2 cellular contexts compared by ENCODE assay signal in the genomic region with DNA sequence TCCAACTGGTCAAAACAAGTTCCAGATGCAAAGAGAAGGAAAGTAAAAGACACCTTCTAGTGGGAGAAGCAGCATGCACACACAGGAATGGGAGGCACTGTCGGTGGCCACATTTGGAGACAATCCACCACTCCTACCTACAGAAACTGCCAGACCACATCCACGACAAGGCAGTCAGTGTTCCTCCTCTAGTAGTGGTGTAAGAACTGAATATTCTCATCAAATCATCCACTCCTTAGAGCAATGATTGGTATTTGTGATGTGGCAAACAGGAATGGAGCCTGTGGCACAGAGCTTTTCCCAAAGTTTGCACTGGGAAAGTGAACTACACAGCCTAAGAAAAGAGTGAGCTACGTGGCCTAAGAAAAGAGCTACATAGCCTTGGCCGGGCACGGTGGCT.
TF ChIP-seq lines count a peak whose summit lies in the region.

No MANE protein-coding gene starts in this region.

TF ChIP-seq in IMR-90, 13 proteins besides CTCF, POLR2A, EP300 and RAD21:
- TF ChIP-seq BHLHE40 (IDR thresholded peaks at IDR 0.05; ENCODE audit: low read depth, low read length) (no peak), SMC3 (IDR thresholded peaks at IDR 0.05; ENCODE audit: low read depth, low read length) (no peak), MAFK (IDR thresholded peaks at IDR 0.05; ENCODE audit: low read depth, low read length) (no peak), MAZ (IDR thresholded peaks at IDR 0.05; ENCODE audit: borderline replicate concordance, low read depth, low read length) (no peak), RCOR1 (IDR thresholded peaks at IDR 0.05; ENCODE audit: insufficient replicate concordance, low read length) (no peak), CEBPB (IDR thresholded peaks at IDR 0.05; ENCODE audit: low read depth, low read length) (no peak), MXI1 (IDR thresholded peaks at IDR 0.05; ENCODE audit: borderline replicate concordance, low read depth, low read length) (no peak), NFE2L2 (IDR thresholded peaks at IDR 0.05; ENCODE audit: low read depth, low read length) (no peak), FOS (IDR thresholded peaks at IDR 0.05; ENCODE audit: low read depth, low read length) (no peak), RFX5 (IDR thresholded peaks at IDR 0.05; ENCODE audit: low read depth, low read length) (no peak), CHD1 (IDR thresholded peaks at IDR 0.05; ENCODE audit: low read depth, low read length) (no peak)
- TF ChIP-seq, protein P1, sequence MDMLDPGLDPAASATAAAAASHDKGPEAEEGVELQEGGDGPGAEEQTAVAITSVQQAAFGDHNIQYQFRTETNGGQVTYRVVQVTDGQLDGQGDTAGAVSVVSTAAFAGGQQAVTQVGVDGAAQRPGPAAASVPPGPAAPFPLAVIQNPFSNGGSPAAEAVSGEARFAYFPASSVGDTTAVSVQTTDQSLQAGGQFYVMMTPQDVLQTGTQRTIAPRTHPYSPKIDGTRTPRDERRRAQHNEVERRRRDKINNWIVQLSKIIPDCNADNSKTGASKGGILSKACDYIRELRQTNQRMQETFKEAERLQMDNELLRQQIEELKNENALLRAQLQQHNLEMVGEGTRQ (IDR thresholded peaks at IDR 0.05; ENCODE audit: low read depth, low read length) = no peak
- TF ChIP-seq, protein P2, sequence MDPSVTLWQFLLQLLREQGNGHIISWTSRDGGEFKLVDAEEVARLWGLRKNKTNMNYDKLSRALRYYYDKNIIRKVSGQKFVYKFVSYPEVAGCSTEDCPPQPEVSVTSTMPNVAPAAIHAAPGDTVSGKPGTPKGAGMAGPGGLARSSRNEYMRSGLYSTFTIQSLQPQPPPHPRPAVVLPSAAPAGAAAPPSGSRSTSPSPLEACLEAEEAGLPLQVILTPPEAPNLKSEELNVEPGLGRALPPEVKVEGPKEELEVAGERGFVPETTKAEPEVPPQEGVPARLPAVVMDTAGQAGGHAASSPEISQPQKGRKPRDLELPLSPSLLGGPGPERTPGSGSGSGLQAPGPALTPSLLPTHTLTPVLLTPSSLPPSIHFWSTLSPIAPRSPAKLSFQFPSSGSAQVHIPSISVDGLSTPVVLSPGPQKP (IDR thresholded peaks at IDR 0.05; ENCODE audit: borderline replicate concordance, low read depth, low read length) = no peak

TF ChIP-seq in K562, 482 proteins besides CTCF, POLR2A, EP300 and RAD21:
- TF ChIP-seq SRSF1 (IDR thresholded peaks at IDR 0.05; ENCODE audit: low read depth, low read length) (no peak), CBX8 (IDR thresholded peaks at IDR 0.05; ENCODE audit: borderline replicate concordance, extremely low read depth, low read depth, low read length, poor library complexity, severe bottlenecking) (no peak), CBFA2T2 (conservative IDR thresholded peaks at IDR 0.05) (no peak), CREM (IDR thresholded peaks at IDR 0.05; ENCODE audit: low read depth) (no peak), ZNF140 (CRISPR knock-in tag; IDR thresholded peaks at IDR 0.05) (no peak), ZNF696 (CRISPR knock-in tag; conservative IDR thresholded peaks at IDR 0.05) (no peak), SRF (CRISPR knock-in tag; IDR thresholded peaks at IDR 0.05) (no peak), ZNF143 (CRISPR knock-in tag; IDR thresholded peaks at IDR 0.05) (no peak), ZNF584 (CRISPR knock-in tag; IDR thresholded peaks at IDR 0.05; ENCODE audit: low read depth) (no peak), SRSF3 (IDR thresholded peaks at IDR 0.05; ENCODE audit: insufficient read depth, low read length) (no peak), CTBP1 (IDR thresholded peaks at IDR 0.05; ENCODE audit: borderline replicate concordance) (no peak)
- TF ChIP-seq, protein P3, sequence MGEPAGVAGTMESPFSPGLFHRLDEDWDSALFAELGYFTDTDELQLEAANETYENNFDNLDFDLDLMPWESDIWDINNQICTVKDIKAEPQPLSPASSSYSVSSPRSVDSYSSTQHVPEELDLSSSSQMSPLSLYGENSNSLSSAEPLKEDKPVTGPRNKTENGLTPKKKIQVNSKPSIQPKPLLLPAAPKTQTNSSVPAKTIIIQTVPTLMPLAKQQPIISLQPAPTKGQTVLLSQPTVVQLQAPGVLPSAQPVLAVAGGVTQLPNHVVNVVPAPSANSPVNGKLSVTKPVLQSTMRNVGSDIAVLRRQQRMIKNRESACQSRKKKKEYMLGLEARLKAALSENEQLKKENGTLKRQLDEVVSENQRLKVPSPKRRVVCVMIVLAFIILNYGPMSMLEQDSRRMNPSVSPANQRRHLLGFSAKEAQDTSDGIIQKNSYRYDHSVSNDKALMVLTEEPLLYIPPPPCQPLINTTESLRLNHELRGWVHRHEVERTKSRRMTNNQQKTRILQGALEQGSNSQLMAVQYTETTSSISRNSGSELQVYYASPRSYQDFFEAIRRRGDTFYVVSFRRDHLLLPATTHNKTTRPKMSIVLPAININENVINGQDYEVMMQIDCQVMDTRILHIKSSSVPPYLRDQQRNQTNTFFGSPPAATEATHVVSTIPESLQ (CRISPR knock-in tag; IDR thresholded peaks at IDR 0.05) = no peak
- TF ChIP-seq, protein P4, sequence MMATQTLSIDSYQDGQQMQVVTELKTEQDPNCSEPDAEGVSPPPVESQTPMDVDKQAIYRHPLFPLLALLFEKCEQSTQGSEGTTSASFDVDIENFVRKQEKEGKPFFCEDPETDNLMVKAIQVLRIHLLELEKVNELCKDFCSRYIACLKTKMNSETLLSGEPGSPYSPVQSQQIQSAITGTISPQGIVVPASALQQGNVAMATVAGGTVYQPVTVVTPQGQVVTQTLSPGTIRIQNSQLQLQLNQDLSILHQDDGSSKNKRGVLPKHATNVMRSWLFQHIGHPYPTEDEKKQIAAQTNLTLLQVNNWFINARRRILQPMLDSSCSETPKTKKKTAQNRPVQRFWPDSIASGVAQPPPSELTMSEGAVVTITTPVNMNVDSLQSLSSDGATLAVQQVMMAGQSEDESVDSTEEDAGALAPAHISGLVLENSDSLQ (IDR thresholded peaks at IDR 0.05) = no peak
- TF ChIP-seq, protein P5, sequence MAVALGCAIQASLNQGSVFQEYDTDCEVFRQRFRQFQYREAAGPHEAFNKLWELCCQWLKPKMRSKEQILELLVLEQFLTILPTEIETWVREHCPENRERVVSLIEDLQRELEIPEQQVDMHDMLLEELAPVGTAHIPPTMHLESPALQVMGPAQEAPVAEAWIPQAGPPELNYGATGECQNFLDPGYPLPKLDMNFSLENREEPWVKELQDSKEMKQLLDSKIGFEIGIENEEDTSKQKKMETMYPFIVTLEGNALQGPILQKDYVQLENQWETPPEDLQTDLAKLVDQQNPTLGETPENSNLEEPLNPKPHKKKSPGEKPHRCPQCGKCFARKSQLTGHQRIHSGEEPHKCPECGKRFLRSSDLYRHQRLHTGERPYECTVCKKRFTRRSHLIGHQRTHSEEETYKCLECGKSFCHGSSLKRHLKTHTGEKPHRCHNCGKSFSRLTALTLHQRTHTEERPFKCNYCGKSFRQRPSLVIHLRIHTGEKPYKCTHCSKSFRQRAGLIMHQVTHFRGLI (CRISPR knock-in tag; IDR thresholded peaks at IDR 0.05) = no peak
- TF ChIP-seq, protein P6, sequence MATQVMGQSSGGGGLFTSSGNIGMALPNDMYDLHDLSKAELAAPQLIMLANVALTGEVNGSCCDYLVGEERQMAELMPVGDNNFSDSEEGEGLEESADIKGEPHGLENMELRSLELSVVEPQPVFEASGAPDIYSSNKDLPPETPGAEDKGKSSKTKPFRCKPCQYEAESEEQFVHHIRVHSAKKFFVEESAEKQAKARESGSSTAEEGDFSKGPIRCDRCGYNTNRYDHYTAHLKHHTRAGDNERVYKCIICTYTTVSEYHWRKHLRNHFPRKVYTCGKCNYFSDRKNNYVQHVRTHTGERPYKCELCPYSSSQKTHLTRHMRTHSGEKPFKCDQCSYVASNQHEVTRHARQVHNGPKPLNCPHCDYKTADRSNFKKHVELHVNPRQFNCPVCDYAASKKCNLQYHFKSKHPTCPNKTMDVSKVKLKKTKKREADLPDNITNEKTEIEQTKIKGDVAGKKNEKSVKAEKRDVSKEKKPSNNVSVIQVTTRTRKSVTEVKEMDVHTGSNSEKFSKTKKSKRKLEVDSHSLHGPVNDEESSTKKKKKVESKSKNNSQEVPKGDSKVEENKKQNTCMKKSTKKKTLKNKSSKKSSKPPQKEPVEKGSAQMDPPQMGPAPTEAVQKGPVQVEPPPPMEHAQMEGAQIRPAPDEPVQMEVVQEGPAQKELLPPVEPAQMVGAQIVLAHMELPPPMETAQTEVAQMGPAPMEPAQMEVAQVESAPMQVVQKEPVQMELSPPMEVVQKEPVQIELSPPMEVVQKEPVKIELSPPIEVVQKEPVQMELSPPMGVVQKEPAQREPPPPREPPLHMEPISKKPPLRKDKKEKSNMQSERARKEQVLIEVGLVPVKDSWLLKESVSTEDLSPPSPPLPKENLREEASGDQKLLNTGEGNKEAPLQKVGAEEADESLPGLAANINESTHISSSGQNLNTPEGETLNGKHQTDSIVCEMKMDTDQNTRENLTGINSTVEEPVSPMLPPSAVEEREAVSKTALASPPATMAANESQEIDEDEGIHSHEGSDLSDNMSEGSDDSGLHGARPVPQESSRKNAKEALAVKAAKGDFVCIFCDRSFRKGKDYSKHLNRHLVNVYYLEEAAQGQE (CRISPR knock-in tag; IDR thresholded peaks at IDR 0.05; ENCODE audit: low read depth) = no peak
- TF ChIP-seq, protein P7, sequence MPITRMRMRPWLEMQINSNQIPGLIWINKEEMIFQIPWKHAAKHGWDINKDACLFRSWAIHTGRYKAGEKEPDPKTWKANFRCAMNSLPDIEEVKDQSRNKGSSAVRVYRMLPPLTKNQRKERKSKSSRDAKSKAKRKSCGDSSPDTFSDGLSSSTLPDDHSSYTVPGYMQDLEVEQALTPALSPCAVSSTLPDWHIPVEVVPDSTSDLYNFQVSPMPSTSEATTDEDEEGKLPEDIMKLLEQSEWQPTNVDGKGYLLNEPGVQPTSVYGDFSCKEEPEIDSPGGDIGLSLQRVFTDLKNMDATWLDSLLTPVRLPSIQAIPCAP (CRISPR knock-in tag; IDR thresholded peaks at IDR 0.05; ENCODE audit: borderline replicate concordance) = no peak
